8 cellular contexts compared by ENCODE assay signal in genomic region chr9:128656416-128657343, GRCh38. TPM values are rescaled to one million over a fixed set of nuclear protein-coding genes. Genes with fewer than 3 reads are reported as not detected.
A peak's percentile ranks its signal among the peaks of the same experiment; 100 is the strongest.
DNase-seq lines count a peak whose midpoint lies in the region; ATAC-seq and TF ChIP-seq lines count a peak whose summit lies in the region.

Gene DYNC2I2 (minus strand): TSS chr9:128656847. CDS start chr9:128656726, 121 bp downstream.

- no peaks in the 10 kb centered on the region for H3K36me3 ChIP-seq in mucosa of descending colon (ENCODE audit: low read depth)

- intact Hi-C loops in mucosa of descending colon (cut with DNase I, micrococcal nuclease) = no loop called here

- DNase-seq in D341Med (ENCODE audit: low spot score) (peak; percentile 98), HuH-7.5 (ENCODE audit: low spot score) (peak; percentile 97), OCI-M1 (lab: John Stamatoyannopoulos, UW) (peak; percentile 97), activated T-cell treated with anti-CD3 and anti-CD28 coated beads for 24 hours (ENCODE audit: low read depth) (peak; percentile 94), epithelial cell of prostate (ENCODE audit: low read depth, low spot score) (peak; percentile 41), mucosa of descending colon (peak; percentile 98)
- DNase-seq in stimulated activated CD8-positive, alpha-beta memory T cell treated with anti-CD3 and anti-CD28 coated beads, Interleukin-4, amount 100 ng/mL, for 1 hour (ENCODE audit: low read depth in 2 of 2, low spot score in 1 of 2) = peak; percentile 94

- H3K4me1 ChIP-seq in mucosa of descending colon (ENCODE audit: low read depth) = no peaks in the 10 kb centered on the region

- no peak for TF ChIP-seq CTCF in mucosa of descending colon (IDR thresholded peaks at IDR 0.05)

- H3K27ac ChIP-seq in epithelial cell of prostate = peak within 1 kb of the TSS; percentile 97

- H3K9me3 ChIP-seq in mucosa of descending colon = no peaks in the 10 kb centered on the region

- ATAC-seq in GM21515 (IDR thresholded peaks at IDR 0.05; ENCODE audit: unreplicated experiment) (peak; percentile 67), mucosa of descending colon (peak; percentile 99)

- H3K4me3 ChIP-seq in mucosa of descending colon = peak within 1 kb of the TSS; percentile 57

RNA-seq across cellular contexts. Expression of gene DYNC2I2, which starts in this region (rescaled TPM):
- 10 to 100 TPM; 36.7 to 46.3 (median 43.7) TPM for total RNA-seq in mucosa of descending colon

Comparison
In these comparisons a context has a peak if more than half of its experiments do, and no peak if none do; other contexts are left out.
1. Peak in every context shown above with its lines: DNase-seq, ATAC-seq, H3K4me3 ChIP-seq and H3K27ac ChIP-seq.
2. DNase-seq: peak in every context shown above with its lines; median percentile 98 in D341Med; 98 in mucosa of descending colon; 97 in HuH-7.5; 97 in OCI-M1; 94 in activated T-cell treated with anti-CD3 and anti-CD28 coated beads for 24 hours; 94 in stimulated activated CD8-positive, alpha-beta memory T cell treated with anti-CD3 and anti-CD28 coated beads, Interleukin-4, amount 100 ng/mL, for 1 hour; 41 in epithelial cell of prostate.